ENCODE assay signal across 24 cellular contexts in genomic region chr20:9300534-9300933, GRCh38.
"Had no signal": no experiment of that assay in that cellular context is flagged by ENCODE, and none has a peak within 500 bp of the region (broad histone marks: within the 10 kb centered on the region; RNA-seq: fewer than 3 reads in every experiment).

No MANE protein-coding gene starts in this region.

- H3K9me3 ChIP-seq: Peyer's patch, SJSA1 had no signal

- H3K4me1 Mint-ChIP-seq: activated naive CD8-positive, alpha-beta T cell treated with anti-CD3 and anti-CD28 coated beads, Interleukin-2, amount 10 ng/mL, durations not matched to agents 7 days and 5 days; central memory CD8-positive, alpha-beta T cell had no signal

- H3K4me3 Mint-ChIP-seq: activated CD8-positive, alpha-beta T cell treated with anti-CD3 and anti-CD28 coated beads, Interleukin-2, amount 10 ng/mL, durations not matched to agents 7 days and 5 days; activated naive CD8-positive, alpha-beta T cell treated with anti-CD3 and anti-CD28 coated beads, Interleukin-2, amount 10 ng/mL, durations not matched to agents 7 days and 5 days; central memory CD8-positive, alpha-beta T cell had no signal

- H3K27ac Mint-ChIP-seq: activated CD8-positive, alpha-beta T cell treated with anti-CD3 and anti-CD28 coated beads, Interleukin-2, amount 10 ng/mL, durations not matched to agents 7 days and 5 days; activated naive CD8-positive, alpha-beta T cell treated with anti-CD3 and anti-CD28 coated beads, Interleukin-2, amount 10 ng/mL, durations not matched to agents 7 days and 5 days had no signal

- H3K27me3 Mint-ChIP-seq: activated naive CD8-positive, alpha-beta T cell treated with anti-CD3 and anti-CD28 coated beads, Interleukin-2, amount 10 ng/mL, durations not matched to agents 7 days and 5 days; central memory CD8-positive, alpha-beta T cell had no signal

- H3K36me3 Mint-ChIP-seq: activated naive CD8-positive, alpha-beta T cell treated with anti-CD3 and anti-CD28 coated beads, Interleukin-2, amount 10 ng/mL, durations not matched to agents 7 days and 5 days had no signal

- H3K27ac ChIP-seq: Peyer's patch, RWPE1, SJSA1 had no signal

- DNase-seq: activated CD4-positive, alpha-beta T cell treated with anti-CD3 and anti-CD28 coated beads for 48 hours; activated CD4-positive, alpha-beta T cell treated with anti-CD3 and anti-CD28 coated beads, Interleukin-2, amount 50 U/mL, for 4 hours; activated CD8-positive, alpha-beta memory T cell treated with anti-CD3 and anti-CD28 coated beads, Interleukin-2, amount 50 U/mL, for 48 hours; activated CD8-positive, alpha-beta T cell treated with anti-CD3 and anti-CD28 coated beads, Interleukin-2, amount 10 ng/mL, durations not matched to agents 7 days and 5 days; activated naive CD4-positive, alpha-beta T cell treated with anti-CD3 and anti-CD28 coated beads, Interleukin-2, amount 50 U/mL, for 16 hours; activated naive CD8-positive, alpha-beta T cell treated with anti-CD3 and anti-CD28 coated beads, Interleukin-2, amount 10 ng/mL, durations not matched to agents 7 days and 5 days; activated T-cell treated with anti-CD3 and anti-CD28 coated beads, Interleukin-2, amount 50 U/mL, for 1 hour; aorta; KG1; MM.1S; NCI-H1105; NCI-H1436; NCI-H1694 treated with DMSO at 0.1 percent for 48 hours; NCI-H2029 treated with DMSO at 0.1 percent for 48 hours; NCI-H510A treated with DMSO at 0.1 percent for 48 hours; NCI-H69; NK-92 treated with Interleukin-12 subunit alpha and Interleukin-12 subunit beta, amount 100 ng/mL, for 24 hours; OCI-M1; Peyer's patch; SHP77; T-helper 1 cell had no signal

- H3K36me3 ChIP-seq: Peyer's patch, SJSA1 had no signal

- H3K4me3 ChIP-seq: Peyer's patch, SJSA1 had no signal

- H3K27me3 ChIP-seq: Peyer's patch, SJSA1 had no signal
